In genomic region chr1:10635385-10635896, GRCh38 we compare ENCODE assay signal across 10 cellular contexts.
A peak's percentile ranks its signal among the peaks of the same experiment; 100 is the strongest.
DNase-seq lines count a peak whose midpoint lies in the region; ATAC-seq and TF ChIP-seq lines count a peak whose summit lies in the region.
"Had no signal": no experiment of that assay in that cellular context is flagged by ENCODE, and none has a peak within 500 bp of the region (broad histone marks: within the 10 kb centered on the region; RNA-seq: fewer than 3 reads in every experiment).

No MANE protein-coding gene starts in this region.

- H3K4me3 ChIP-seq in cardiac muscle cell, result no peak overlapping the region
- H3K4me3 ChIP-seq in mesenchymal stem cell (ENCODE audit: insufficient read depth in 1 of 2, low read depth in 1 of 2, low read length in 2 of 2), result no peak overlapping the region
- no peak overlapping the region for H3K4me3 ChIP-seq in aorta (ENCODE audit: low read length in 2 of 2)
- H3K4me3 ChIP-seq in dorsolateral prefrontal cortex, result no peak overlapping the region

- H3K18ac ChIP-seq in mesenchymal stem cell (ENCODE audit: low read depth in 1 of 2, low read length in 2 of 2), result no peak overlapping the region

- H2BK5ac ChIP-seq in mesenchymal stem cell (ENCODE audit: low read depth, low read length, poor library complexity, severe bottlenecking), result no peak overlapping the region

- H3K4me1 ChIP-seq in cardiac muscle cell (ENCODE audit: low read depth), result peaks cover 21% of the 10 kb centered on the region
- peaks cover 40% of the 10 kb centered on the region for H3K4me1 ChIP-seq in mesenchymal stem cell (ENCODE audit: control insufficient read depth, insufficient read depth, low read depth, low read length)
- no peaks in the 10 kb centered on the region for H3K4me1 ChIP-seq in aorta (ENCODE audit: control insufficient read depth in 1 of 2, insufficient read depth in 2 of 2, low read length in 2 of 2)

- H2BK12ac ChIP-seq in mesenchymal stem cell (ENCODE audit: low read length in 2 of 2), result no peak overlapping the region

- TF ChIP-seq CTCF in cardiac muscle cell (IDR thresholded peaks at IDR 0.05; ENCODE audit: low read depth, low read length) (no peak), dorsolateral prefrontal cortex (IDR thresholded peaks at IDR 0.05 in 54 of 56, conservative IDR thresholded peaks at IDR 0.05 in 2 of 56; ENCODE audit: low read depth in 1 of 56, partially characterized antibody in 56 of 56) (no peak)

- no peak overlapping the region for H2AFZ ChIP-seq in mesenchymal stem cell (ENCODE audit: low read depth, low read length)

- no peak overlapping the region for H2BK120ac ChIP-seq in mesenchymal stem cell (ENCODE audit: low read depth, low read length)

- H4K8ac ChIP-seq in mesenchymal stem cell (ENCODE audit: low read length), result no peak overlapping the region

- no peak overlapping the region for H3K4me2 ChIP-seq in mesenchymal stem cell (ENCODE audit: low read length, poor library complexity, severe bottlenecking)

- ATAC-seq in Right ventricle myocardium inferior, result no peak
- peak; percentile 59 for ATAC-seq in aorta (ENCODE audit: low FRiP score)
- no peak for ATAC-seq in HG02763 (IDR thresholded peaks at IDR 0.05; ENCODE audit: unreplicated experiment)

- no peak overlapping the region for H2AK5ac ChIP-seq in mesenchymal stem cell (ENCODE audit: low read length, severe bottlenecking)

- H3K9me3 ChIP-seq in cardiac muscle cell (ENCODE audit: low read depth), result no peaks in the 10 kb centered on the region
- no peaks in the 10 kb centered on the region for H3K9me3 ChIP-seq in mesenchymal stem cell (ENCODE audit: control insufficient read depth, low read length)
- no peaks in the 10 kb centered on the region for H3K9me3 ChIP-seq in aorta (ENCODE audit: control insufficient read depth, low read length)

- no peak overlapping the region for H4K91ac ChIP-seq in mesenchymal stem cell (ENCODE audit: low read length)

- H3K23ac ChIP-seq in mesenchymal stem cell (ENCODE audit: low read length in 2 of 2), result no peak overlapping the region

- peaks cover 11% of the 10 kb centered on the region for H3K27me3 ChIP-seq in cardiac muscle cell
- H3K27me3 ChIP-seq in mesenchymal stem cell (ENCODE audit: control insufficient read depth in 1 of 2, insufficient read depth in 1 of 2, low read length in 2 of 2), result peaks cover 0 to 28% of the 10 kb centered on the region in 2 experiments
- no peaks in the 10 kb centered on the region for H3K27me3 ChIP-seq in aorta (ENCODE audit: control insufficient read depth in 1 of 2, insufficient read depth in 2 of 2, low read length in 1 of 2)
- H3K27me3 ChIP-seq in dorsolateral prefrontal cortex, result peaks cover 0 to 26% (median 7%) of the 10 kb centered on the region in 45 donors

- intact Hi-C loops in Right ventricle myocardium inferior (cut with DNase I), result no loop called here
- intact Hi-C loops in aorta (cut with DNase I), result no loop called here
- intact Hi-C loops in dorsolateral prefrontal cortex (cut with DNase I), result no loop called here

- 91% methylated on average over 17 of the region's 19 CpGs for WGBS in mesenchymal stem cell
- 7 to 17% methylated on average over 19 of the region's 19 CpGs for WGBS in aorta, 2 donors

- H3K14ac ChIP-seq in mesenchymal stem cell (ENCODE audit: low read length in 2 of 2), result no peak overlapping the region

- no peak overlapping the region for H3K4ac ChIP-seq in mesenchymal stem cell (ENCODE audit: low read depth in 1 of 2, low read length in 2 of 2)

- peak overlapping the region; percentile 5 for H3K9ac ChIP-seq in mesenchymal stem cell (ENCODE audit: low read length)

- peak overlapping the region; percentile 11 for H3K27ac ChIP-seq in cardiac muscle cell
- H3K27ac ChIP-seq in mesenchymal stem cell (ENCODE audit: low read length, poor library complexity, severe bottlenecking), result no peak overlapping the region
- peak overlapping the region; percentile 47 to 91 for H3K27ac ChIP-seq in aorta (ENCODE audit: low read depth in 1 of 2, low read length in 2 of 2)
- H3K27ac ChIP-seq in dorsolateral prefrontal cortex, result peak overlapping the region in 9 of 59 donors; percentile 2 to 64 (median 42)

- DNase-seq in cardiac muscle cell (ENCODE audit: low read depth in 1 of 2, low spot score in 1 of 2) (peak in 1 of 2 donors; percentile 16), Right ventricle myocardium inferior (ENCODE audit: missing footprints) (no peak), T47D (ENCODE audit: low read depth in 1 of 2, low spot score in 1 of 2) (peak; percentile 82 to 86), mesenchymal stem cell (no peak), aorta (no peak), dorsolateral prefrontal cortex (no peak), cerebellar nuclear complex (lab: John Stamatoyannopoulos, UW) (no peak)
- DNase-seq: AML-193, NCI-H510A treated with DMSO at 0.1 percent for 48 hours had no signal

- H3K79me1 ChIP-seq in mesenchymal stem cell (replicated peaks; ENCODE audit: low read length, poor library complexity, severe bottlenecking), result peaks cover 2% of the 10 kb centered on the region

- no peak overlapping the region for H2BK15ac ChIP-seq in mesenchymal stem cell (ENCODE audit: low read depth, poor library complexity, severe bottlenecking)

- peaks cover 6% of the 10 kb centered on the region for H3K36me3 ChIP-seq in cardiac muscle cell
- peaks cover 3 to 29% of the 10 kb centered on the region in 2 experiments for H3K36me3 ChIP-seq in mesenchymal stem cell (ENCODE audit: control insufficient read depth in 1 of 2, insufficient read depth in 2 of 2, low read depth in 1 of 2, low read length in 2 of 2)
- peaks cover 0 to 1% of the 10 kb centered on the region in 2 donors for H3K36me3 ChIP-seq in aorta (ENCODE audit: control insufficient read depth in 1 of 2, insufficient read depth in 2 of 2, low read length in 1 of 2)

- in situ Hi-C loops in T47D (cut with HindIII; ENCODE audit: low pct_unique_long_range_greater_than_20kb, low sequenced_read_pairs), result no loop called here

Comparison
In these comparisons a context has a peak if more than half of its experiments do, and no peak if none do; other contexts are left out.
1. DNase-seq: peak in T47D (2 of 2); none in Right ventricle myocardium inferior (single experiment), mesenchymal stem cell (single experiment), aorta (0 of 2), dorsolateral prefrontal cortex (0 of 10) and cerebellar nuclear complex (0 of 2).